In the genomic region with DNA sequence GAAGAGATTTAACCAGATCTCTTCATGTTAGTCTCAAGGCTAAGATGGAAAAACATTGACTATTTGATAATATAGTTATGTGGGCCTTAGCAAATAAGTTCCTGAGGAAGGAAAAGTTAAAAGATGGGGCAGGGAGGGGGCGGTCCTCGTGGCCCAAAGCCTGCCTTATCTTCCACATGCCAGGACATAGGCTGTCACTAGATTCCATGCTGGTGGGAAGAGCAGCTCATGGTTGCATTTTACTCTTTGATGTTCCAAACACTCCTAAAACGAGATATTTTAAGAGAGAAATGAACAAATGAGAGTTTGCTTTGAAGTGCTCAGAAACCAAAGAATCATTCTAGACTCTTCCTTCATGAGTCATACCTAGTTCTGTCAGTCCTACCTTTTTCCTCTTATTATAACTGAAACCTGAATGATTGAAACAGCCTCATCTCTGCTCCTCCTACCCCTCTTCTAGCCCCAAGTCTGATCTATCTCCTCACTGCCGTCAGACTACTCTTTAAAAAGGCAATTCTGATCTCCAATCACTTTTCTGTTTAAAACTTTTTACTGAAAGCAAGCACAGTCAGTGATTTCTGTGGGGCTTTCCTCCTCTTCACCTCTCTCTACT, we compare ENCODE assay signal across 25 cellular contexts. TPM values are rescaled to one million over a fixed set of nuclear protein-coding genes. Genes with fewer than 3 reads are reported as not detected.
"Had no signal": no experiment of that assay in that cellular context is flagged by ENCODE, and none has a peak within 500 bp of the region (broad histone marks: within the 10 kb centered on the region; RNA-seq: fewer than 3 reads in every experiment).

No MANE protein-coding gene starts in this region.

- H3K27ac ChIP-seq: body of pancreas, epithelial cell of prostate, esophagus squamous epithelium, heart right ventricle, left lung, upper lobe of right lung had no signal

- H3K9me3 Mint-ChIP-seq: activated naive CD4-positive, alpha-beta T cell treated with anti-CD3 and anti-CD28 coated beads, Interleukin-2, amount 10 ng/mL, durations not matched to agents 7 days and 5 days; natural killer cell treated with Interleukin-12 subunit alpha and Interleukin-12 subunit beta and Interleukin-15 and Interleukin-18, amount 100 ng/mL, for 72 hours; stimulated activated naive CD8-positive, alpha-beta T cell treated with anti-CD3 and anti-CD28 coated beads, Interleukin-15, Interleukin-2, amounts not matched to agents 100 ng/mL and 50 ng/mL, for 24 hours; WTC11 had no signal

- H3K4me3 Mint-ChIP-seq: activated naive CD4-positive, alpha-beta T cell treated with anti-CD3 and anti-CD28 coated beads, Interleukin-2, amount 10 ng/mL, durations not matched to agents 7 days and 5 days; natural killer cell treated with Interleukin-12 subunit alpha and Interleukin-12 subunit beta and Interleukin-15 and Interleukin-18, amount 100 ng/mL, for 72 hours; stimulated activated naive CD8-positive, alpha-beta T cell treated with anti-CD3 and anti-CD28 coated beads, Interleukin-15, Interleukin-2, amounts not matched to agents 100 ng/mL and 50 ng/mL, for 24 hours; WTC11 had no signal

- DNase-seq: activated CD4-positive, alpha-beta T cell treated with anti-CD3 and anti-CD28 coated beads for 1 hour; activated CD8-positive, alpha-beta memory T cell treated with anti-CD3 and anti-CD28 coated beads for 24 hours; activated naive CD4-positive, alpha-beta T cell treated with anti-CD3 and anti-CD28 coated beads, Interleukin-2, amount 10 ng/mL, durations not matched to agents 7 days and 5 days; anterior cingulate cortex; body of pancreas; dermis blood vessel endothelial cell; effector CD4-positive, alpha-beta T cell; esophagus squamous epithelium; foreskin melanocyte; heart right ventricle; left lung; mesendoderm; mucosa of descending colon; posterior cingulate gyrus; right cardiac atrium; stimulated activated CD4-positive, alpha-beta T cell treated with anti-CD3 and anti-CD28 coated beads, Interleukin-2, amount 100 ng/mL, for 48 hours; substantia nigra; upper lobe of right lung had no signal

- H3K27me3 ChIP-seq: body of pancreas, esophagus squamous epithelium, left lung, upper lobe of right lung had no signal

- H3K4me3 ChIP-seq: body of pancreas, esophagus squamous epithelium, heart right ventricle, left lung, lung, mucosa of descending colon, upper lobe of right lung had no signal

- H3K9me3 ChIP-seq: body of pancreas, esophagus squamous epithelium, heart right ventricle, left lung, mucosa of descending colon, upper lobe of right lung had no signal

- ATAC-seq: body of pancreas; heart right ventricle; left lung; mucosa of descending colon; natural killer cell treated with Interleukin-12 subunit alpha and Interleukin-12 subunit beta and Interleukin-15 and Interleukin-18, amount 100 ng/mL, for 72 hours; right cardiac atrium; SK-N-SH treated with all-trans-retinoic acid at 6 μM for 48 hours; upper lobe of right lung; WTC11 had no signal

- H3K27ac Mint-ChIP-seq: activated naive CD4-positive, alpha-beta T cell treated with anti-CD3 and anti-CD28 coated beads, Interleukin-2, amount 10 ng/mL, durations not matched to agents 7 days and 5 days; natural killer cell treated with Interleukin-12 subunit alpha and Interleukin-12 subunit beta and Interleukin-15 and Interleukin-18, amount 100 ng/mL, for 72 hours; stimulated activated naive CD8-positive, alpha-beta T cell treated with anti-CD3 and anti-CD28 coated beads, Interleukin-15, Interleukin-2, amounts not matched to agents 100 ng/mL and 50 ng/mL, for 24 hours; WTC11 had no signal

- H3K4me1 ChIP-seq: body of pancreas, esophagus squamous epithelium, heart right ventricle, left lung, upper lobe of right lung had no signal

- H3K27me3 Mint-ChIP-seq: activated naive CD4-positive, alpha-beta T cell treated with anti-CD3 and anti-CD28 coated beads, Interleukin-2, amount 10 ng/mL, durations not matched to agents 7 days and 5 days; stimulated activated naive CD8-positive, alpha-beta T cell treated with anti-CD3 and anti-CD28 coated beads, Interleukin-15, Interleukin-2, amounts not matched to agents 100 ng/mL and 50 ng/mL, for 24 hours had no signal

- H3K36me3 Mint-ChIP-seq: activated naive CD4-positive, alpha-beta T cell treated with anti-CD3 and anti-CD28 coated beads, Interleukin-2, amount 10 ng/mL, durations not matched to agents 7 days and 5 days; natural killer cell treated with Interleukin-12 subunit alpha and Interleukin-12 subunit beta and Interleukin-15 and Interleukin-18, amount 100 ng/mL, for 72 hours; WTC11 had no signal

- H3K36me3 ChIP-seq: esophagus squamous epithelium, heart right ventricle, left lung, upper lobe of right lung had no signal

RNA-seq across cellular contexts. Expression of gene PLP1, which starts 30.3 kb away (rescaled TPM):
- total RNA-seq: dermis blood vessel endothelial cell; glomerular endothelial cell; natural killer cell treated with Interleukin-12 subunit alpha and Interleukin-12 subunit beta and Interleukin-15 and Interleukin-18, amount 100 ng/mL, for 72 hours; upper lobe of right lung had no signal
